Comparison of ENCODE assay signal across 1 cellular context in genomic region chr2:233031556-233032500, GRCh38.
A peak's percentile ranks its signal among the peaks of the same experiment; 100 is the strongest.
TF ChIP-seq lines count a peak whose summit lies in the region.

No MANE protein-coding gene starts in this region.

TF ChIP-seq in H1, 55 proteins besides CTCF, POLR2A, EP300 and RAD21:
- peak; percentile 47; the same call in 1 of the 2 replicates for TF ChIP-seq EGR1 (IDR thresholded peaks at IDR 0.05; ENCODE audit: borderline replicate concordance, low read depth, low read length)
- no peak for TF ChIP-seq HDAC6 (IDR thresholded peaks at IDR 0.05; ENCODE audit: low read depth, low read length)
TF ChIP-seq in H1: peak in this region for 1.
